9 cellular contexts compared by ENCODE assay signal in genomic region chr3:53114011-53114400, GRCh38. TPM values are rescaled to one million over a fixed set of nuclear protein-coding genes. Genes with fewer than 3 reads are reported as not detected.
A peak's percentile ranks its signal among the peaks of the same experiment; 100 is the strongest.
DNase-seq lines count a peak whose midpoint lies in the region; ATAC-seq, FAIRE-seq and TF ChIP-seq lines count a peak whose summit lies in the region.
"Had no signal": no experiment of that assay in that cellular context is flagged by ENCODE, and none has a peak within 500 bp of the region (broad histone marks: within the 10 kb centered on the region; RNA-seq: fewer than 3 reads in every experiment).

No MANE protein-coding gene starts in this region.

- no peak for TF ChIP-seq POLR2A in sigmoid colon (IDR thresholded peaks at IDR 0.05)

- H3K27me3 ChIP-seq in GM23338 (ENCODE audit: insufficient read depth) (no peaks in the 10 kb centered on the region), astrocyte (ENCODE audit: insufficient read depth, low read length) (no peaks in the 10 kb centered on the region), hepatocyte (no peaks in the 10 kb centered on the region), sigmoid colon (no peaks in the 10 kb centered on the region)

- no peak overlapping the region for H2AFZ ChIP-seq in GM23338
- peak overlapping the region; percentile 48 for H2AFZ ChIP-seq in astrocyte (ENCODE audit: low read depth, low read length)
- H2AFZ ChIP-seq in hepatocyte: no peak overlapping the region

- H3K9me3 Mint-ChIP-seq in GM23338: no peaks in the 10 kb centered on the region
- peaks cover 2% of the 10 kb centered on the region for H3K9me3 Mint-ChIP-seq in astrocyte (ENCODE audit: unreplicated experiment)

- peak; percentile 94 for ATAC-seq in GM23338
- no peak for ATAC-seq in HG03280 (IDR thresholded peaks at IDR 0.05; ENCODE audit: unreplicated experiment)

- H3K9me3 ChIP-seq in astrocyte (ENCODE audit: insufficient read depth, low read depth, low read length) (no peaks in the 10 kb centered on the region), hepatocyte (ENCODE audit: low read depth) (no peaks in the 10 kb centered on the region), sigmoid colon (no peaks in the 10 kb centered on the region)

- TF ChIP-seq CTCF in D721Med (IDR thresholded peaks at IDR 0.05; ENCODE audit: insufficient read depth, missing control alignments): peak; percentile 89
- TF ChIP-seq CTCF in GM23338 (conservative IDR thresholded peaks at IDR 0.05; ENCODE audit: low read depth in 2 of 2): peak; percentile 91 to 96
- TF ChIP-seq CTCF in astrocyte (IDR thresholded peaks at IDR 0.05; ENCODE audit: insufficient read depth, low read depth, low read length): peak; percentile 91
- TF ChIP-seq CTCF in hepatocyte (IDR thresholded peaks at IDR 0.05; ENCODE audit: poor library complexity): peak; percentile 85
- peak; percentile 92 to 99 (median 94) for TF ChIP-seq CTCF in sigmoid colon (IDR thresholded peaks at IDR 0.05)

- no peak for FAIRE-seq in D721Med (lab: Jason Lieb, UNC)
- no peak for FAIRE-seq in astrocyte (lab: Jason Lieb, UNC)
- FAIRE-seq: colon had no signal

- DNase-seq in D721Med (ENCODE audit: insufficient read length, low spot score): peak; percentile 53
- DNase-seq in GM23338 (ENCODE audit: low spot score): peak; percentile 93
- peak; percentile 49 to 79 (median 60) for DNase-seq in NCI-H1417 (lab: John Stamatoyannopoulos, UW)
- DNase-seq in T-helper 9 cell: peak; percentile 76
- peak; percentile 50 for DNase-seq in astrocyte (ENCODE audit: low read depth)
- peak; percentile 89 for DNase-seq in hepatocyte (ENCODE audit: low spot score)
- DNase-seq in sigmoid colon: peak; percentile 92

- no peak for TF ChIP-seq EP300 in sigmoid colon (IDR thresholded peaks at IDR 0.05)

- H3F3A ChIP-seq in GM23338 (replicated peaks; ENCODE audit: low read depth): no peaks in the 10 kb centered on the region

- H3K79me2 ChIP-seq in GM23338 (replicated peaks; ENCODE audit: insufficient read depth): no peaks in the 10 kb centered on the region
- no peaks in the 10 kb centered on the region for H3K79me2 ChIP-seq in astrocyte (ENCODE audit: insufficient read depth, low read length)
- no peaks in the 10 kb centered on the region for H3K79me2 ChIP-seq in hepatocyte

- H3K9ac ChIP-seq in astrocyte (ENCODE audit: low read length): peak overlapping the region; percentile 19

- no peak overlapping the region for H3K27ac Mint-ChIP-seq in GM23338
- H3K27ac Mint-ChIP-seq in astrocyte (ENCODE audit: unreplicated experiment): no peak overlapping the region

- H3K27me3 Mint-ChIP-seq in GM23338 (ENCODE audit: insufficient read depth, low read depth, poor library complexity) (peaks cover 2% of the 10 kb centered on the region), astrocyte (ENCODE audit: low read depth, unreplicated experiment) (no peaks in the 10 kb centered on the region)

- H3K4me1 ChIP-seq in GM23338 (ENCODE audit: insufficient read depth) (no peaks in the 10 kb centered on the region; the same call in 1 of the 2 replicates), astrocyte (ENCODE audit: insufficient read depth, low read length) (peaks cover 12% of the 10 kb centered on the region), hepatocyte (ENCODE audit: insufficient read depth) (peaks cover 5% of the 10 kb centered on the region), sigmoid colon (peaks cover 0 to 50% (median 43%) of the 10 kb centered on the region in 4 donors)

- H3K4me3 Mint-ChIP-seq in GM23338: no peak overlapping the region
- no peak overlapping the region for H3K4me3 Mint-ChIP-seq in astrocyte (ENCODE audit: unreplicated experiment)

- H4K20me1 ChIP-seq in GM23338 (replicated peaks; ENCODE audit: insufficient read depth): no peaks in the 10 kb centered on the region
- H4K20me1 ChIP-seq in astrocyte (ENCODE audit: insufficient read depth, low read length): peaks cover 4% of the 10 kb centered on the region
- H4K20me1 ChIP-seq in hepatocyte (ENCODE audit: insufficient read depth, poor library complexity, severe bottlenecking): no peaks in the 10 kb centered on the region

- H3K4me1 Mint-ChIP-seq in GM23338 (peaks cover 2% of the 10 kb centered on the region; the same call in 2 of the 3 replicates), astrocyte (ENCODE audit: low read depth, unreplicated experiment) (peaks cover 4% of the 10 kb centered on the region)

- no peak overlapping the region for H3K4me2 ChIP-seq in GM23338
- no peak overlapping the region for H3K4me2 ChIP-seq in astrocyte (ENCODE audit: low read length)
- H3K4me2 ChIP-seq in hepatocyte: no peak overlapping the region

- no peaks in the 10 kb centered on the region for H3K9me2 ChIP-seq in GM23338 (ENCODE audit: insufficient read depth)
- H3K9me2 ChIP-seq in hepatocyte (replicated peaks; ENCODE audit: insufficient read depth): no peaks in the 10 kb centered on the region

- peaks cover 6% of the 10 kb centered on the region for H3K36me3 ChIP-seq in GM23338 (ENCODE audit: insufficient read depth)
- H3K36me3 ChIP-seq in astrocyte (ENCODE audit: insufficient read depth, low read length): peaks cover 17% of the 10 kb centered on the region
- no peaks in the 10 kb centered on the region for H3K36me3 ChIP-seq in hepatocyte (replicated peaks; ENCODE audit: insufficient read depth, low read depth)
- H3K36me3 ChIP-seq in sigmoid colon: peaks cover 15 to 45% (median 20%) of the 10 kb centered on the region in 4 donors

- peaks cover 20% of the 10 kb centered on the region for H3K36me3 Mint-ChIP-seq in GM23338 (ENCODE audit: low read depth)
- H3K36me3 Mint-ChIP-seq in astrocyte (ENCODE audit: low read depth, unreplicated experiment): peaks cover 10% of the 10 kb centered on the region

- no peak overlapping the region for H3K4me3 ChIP-seq in GM23338
- no peak overlapping the region for H3K4me3 ChIP-seq in astrocyte (ENCODE audit: insufficient read depth, low read depth, low read length)
- no peak overlapping the region for H3K4me3 ChIP-seq in hepatocyte
- no peak overlapping the region for H3K4me3 ChIP-seq in sigmoid colon

- H3K27ac ChIP-seq in GM23338 (ENCODE audit: low read depth): no peak overlapping the region
- no peak overlapping the region for H3K27ac ChIP-seq in astrocyte (ENCODE audit: low read depth, low read length)
- H3K27ac ChIP-seq in hepatocyte: no peak overlapping the region
- H3K27ac ChIP-seq in sigmoid colon: peak overlapping the region; percentile 37 to 82 (median 79)

- intact Hi-C loops in sigmoid colon (cut with DNase I): loop anchor here (1.0 to 10.0 kb wide), 2 partner anchors 82 to 601 kb away; no protein-coding TSS in a partner anchor

- 7% methylated on average over 5 of the region's 5 CpGs for WGBS in hepatocyte (ENCODE audit: low lambda C conversion rate, missing lambda C conversion rate)
- 11 to 15% methylated on average over 5 of the region's 5 CpGs for WGBS in sigmoid colon, 2 donors

TF ChIP-seq in GM23338, 12 proteins besides CTCF, POLR2A, EP300 and RAD21 (continues in another document):
- TF ChIP-seq CREB1 (CRISPR knock-in tag; IDR thresholded peaks at IDR 0.05; ENCODE audit: low read depth) (peak; percentile 75), EZH2phosphoT487 (IDR thresholded peaks at IDR 0.05; ENCODE audit: unreplicated experiment) (no peak)

RNA-seq across cellular contexts. Expression of gene RFT1, which starts 16.2 kb away (rescaled TPM):
- 13.3 and 15.3 TPM in 2 replicates for total RNA-seq in GM23338 (2014; rRNA removed; shearing (Covaris generic))
- polyA plus RNA-seq in GM23338 (2016; fragmentation: Nextera tagmentation; extraction: Ambion mirVana): 11.0 and 11.3 TPM in 2 replicates
- 19.2 and 23.0 TPM in 2 replicates for total RNA-seq in astrocyte
- total RNA-seq in hepatocyte: 15.9 and 18.5 TPM in 2 replicates
- polyA plus RNA-seq in hepatocyte: 23.1 and 32.0 TPM in 2 replicates
- 1 to 10 TPM; 4.3 to 8.1 (median 6.9) TPM for total RNA-seq in sigmoid colon
- 10 to 100 TPM in 1 of 3 donors, 1 to 10 TPM in 2; 3.0 to 13.2 (median 3.0) TPM for polyA plus RNA-seq in sigmoid colon

RNA-seq across cellular contexts. Expression of gene PRKCD, which starts 47.0 kb away (rescaled TPM):
- total RNA-seq in GM23338 (2014; rRNA removed; shearing (Covaris generic)): 10.2 and 11.8 TPM in 2 replicates
- 11.3 and 12.5 TPM in 2 replicates for polyA plus RNA-seq in GM23338 (2016; fragmentation: Nextera tagmentation; extraction: Ambion mirVana)
- total RNA-seq in astrocyte: 25.4 and 28.8 TPM in 2 replicates
- 12.3 and 12.8 TPM in 2 replicates for total RNA-seq in hepatocyte
- 18.6 and 23.6 TPM in 2 replicates for polyA plus RNA-seq in hepatocyte
- 10 to 100 TPM in 2 of 4 donors, 1 to 10 TPM in 2; 3.5 to 12.1 (median 10.5) TPM for total RNA-seq in sigmoid colon
- polyA plus RNA-seq in sigmoid colon: 100 to 1,000 TPM in 1 of 3 donors, 10 to 100 TPM in 2; 46.3 to 169 (median 94.9) TPM

Comparison
In these comparisons a context has a peak if more than half of its experiments do, and no peak if none do; other contexts are left out.
1. H3K27ac ChIP-seq: peak in sigmoid colon (4 of 4); none in GM23338 (single experiment), astrocyte (single experiment) and hepatocyte (single experiment).
2. Peak in every context shown above with its lines, with median percentiles within 50 percentile points of each other: DNase-seq and CTCF ChIP-seq.